ENCODE assay signal across 23 cellular contexts in the genomic region with DNA sequence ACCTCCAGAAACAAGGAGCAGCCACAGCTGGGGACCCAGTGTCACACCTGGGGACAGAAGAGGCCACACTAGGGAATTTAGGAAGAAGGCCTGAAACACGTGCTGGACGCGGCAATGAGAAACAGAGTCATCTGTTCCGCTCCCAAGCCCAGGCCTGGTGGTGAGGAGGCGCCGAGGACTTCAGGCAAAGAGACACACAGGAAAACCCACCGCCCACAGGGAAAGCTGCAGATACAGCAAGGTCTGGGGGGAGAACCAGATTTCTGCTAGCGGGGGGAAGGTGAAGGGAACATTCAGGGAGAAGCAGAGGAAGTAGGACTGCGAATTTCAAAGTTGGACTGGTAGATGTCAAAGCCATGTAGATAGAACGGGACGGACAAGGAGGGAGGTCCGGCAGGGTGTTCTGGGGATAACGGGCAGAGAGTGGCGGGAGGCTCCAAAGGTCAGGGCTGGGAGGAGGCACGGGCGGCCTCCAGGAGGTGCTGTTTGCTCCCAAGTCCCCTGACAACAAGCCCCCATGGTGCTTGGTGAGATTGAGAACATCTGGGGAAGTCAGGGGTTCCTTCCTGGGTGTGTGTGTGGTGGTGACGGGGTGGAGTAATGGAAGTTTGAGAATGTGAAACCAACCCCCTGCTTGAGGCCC.
"Had no signal": no experiment of that assay in that cellular context is flagged by ENCODE, and none has a peak within 500 bp of the region (broad histone marks: within the 10 kb centered on the region; RNA-seq: fewer than 3 reads in every experiment).

No MANE protein-coding gene starts in this region.

- H3K4me3 ChIP-seq: dorsolateral prefrontal cortex, spleen, tibial nerve, uterus had no signal

- H3K27me3 ChIP-seq: brain microvascular endothelial cell, dorsolateral prefrontal cortex, tibial nerve, uterus had no signal

- H3K36me3 Mint-ChIP-seq: activated naive CD4-positive, alpha-beta T cell treated with anti-CD3 and anti-CD28 coated beads, Interleukin-2, amount 10 ng/mL, durations not matched to agents 7 days and 5 days; naive thymus-derived CD8-positive, alpha-beta T cell had no signal

- H3K79me2 ChIP-seq: parathyroid adenoma had no signal

- H3K4me1 ChIP-seq: parathyroid adenoma, tibial nerve, uterus had no signal

- H2AFZ ChIP-seq: parathyroid adenoma had no signal

- H3K4me3 Mint-ChIP-seq: activated CD8-positive, alpha-beta T cell treated with anti-CD3 and anti-CD28 coated beads for 36 hours; activated naive CD4-positive, alpha-beta T cell treated with anti-CD3 and anti-CD28 coated beads, Interleukin-2, amount 10 ng/mL, durations not matched to agents 7 days and 5 days; activated naive CD8-positive, alpha-beta T cell treated with anti-CD3 and anti-CD28 coated beads, Interleukin-2, amount 50 U/mL, for 24 hours; activated T-cell treated with anti-CD3 and anti-CD28 coated beads, Interleukin-2, amount 50 U/mL, for 24 hours; T-helper 2 cell treated with Interferon-gamma antibody and Interleukin-4, amounts not matched to agents 5 μg/mL and 100 μg/mL, for 36 hours had no signal

- H3K27ac Mint-ChIP-seq: activated CD8-positive, alpha-beta T cell treated with anti-CD3 and anti-CD28 coated beads for 36 hours; activated naive CD4-positive, alpha-beta T cell treated with anti-CD3 and anti-CD28 coated beads, Interleukin-2, amount 10 ng/mL, durations not matched to agents 7 days and 5 days; T-helper 2 cell treated with Interferon-gamma antibody and Interleukin-4, amounts not matched to agents 5 μg/mL and 100 μg/mL, for 36 hours had no signal

- ATAC-seq: left cardiac atrium had no signal

- H3K27ac ChIP-seq: brain microvascular endothelial cell, dorsolateral prefrontal cortex, parathyroid adenoma, spleen, tibial nerve, uterus had no signal

- H3K9me3 ChIP-seq: spleen, tibial nerve, uterus had no signal

- H3K36me3 ChIP-seq: brain microvascular endothelial cell, spleen, tibial nerve, uterus had no signal

- DNase-seq: activated CD4-positive, alpha-beta T cell treated with anti-CD3 and anti-CD28 coated beads for 48 hours; activated CD4-positive, CD25-positive, alpha-beta regulatory T cell; activated CD8-positive, alpha-beta T cell treated with anti-CD3 and anti-CD28 coated beads for 36 hours; activated naive CD8-positive, alpha-beta T cell treated with anti-CD3 and anti-CD28 coated beads, Interleukin-2, amount 50 U/mL, for 24 hours; activated T-cell treated with anti-CD3 and anti-CD28 coated beads, Interleukin-2, amount 50 U/mL, for 24 hours; anterior cingulate cortex; brain microvascular endothelial cell; central memory CD4-positive, alpha-beta T cell; dorsolateral prefrontal cortex; foreskin melanocyte; glutamatergic neuron; hippocampal formation; left cardiac atrium; mesenchymal stem cell; spleen; stimulated activated CD4-positive, alpha-beta T cell treated with anti-CD3 and anti-CD28 coated beads, Interleukin-4, amount 100 ng/mL, for 4 hours; stimulated activated naive CD4-positive, alpha-beta T cell treated with Interleukin-2 at 50 U/mL for 16 hours; uterus had no signal

- H3K9me3 Mint-ChIP-seq: activated CD8-positive, alpha-beta T cell treated with anti-CD3 and anti-CD28 coated beads for 36 hours; activated naive CD4-positive, alpha-beta T cell treated with anti-CD3 and anti-CD28 coated beads, Interleukin-2, amount 10 ng/mL, durations not matched to agents 7 days and 5 days; activated naive CD8-positive, alpha-beta T cell treated with anti-CD3 and anti-CD28 coated beads, Interleukin-2, amount 50 U/mL, for 24 hours; activated T-cell treated with anti-CD3 and anti-CD28 coated beads, Interleukin-2, amount 50 U/mL, for 24 hours; naive thymus-derived CD8-positive, alpha-beta T cell; T-helper 2 cell treated with Interferon-gamma antibody and Interleukin-4, amounts not matched to agents 5 μg/mL and 100 μg/mL, for 36 hours had no signal

- H3K27me3 Mint-ChIP-seq: activated CD8-positive, alpha-beta T cell treated with anti-CD3 and anti-CD28 coated beads for 36 hours had no signal

- H3K9ac ChIP-seq: parathyroid adenoma had no signal
